In genomic region chr9:81250041-81250440, GRCh38 we compare ENCODE assay signal across 39 cellular contexts.
"Had no signal": no experiment of that assay in that cellular context is flagged by ENCODE, and none has a peak within 500 bp of the region (broad histone marks: within the 10 kb centered on the region; RNA-seq: fewer than 3 reads in every experiment).

No MANE protein-coding gene starts in this region.

- H3K4me3 ChIP-seq: adrenal gland, ascending aorta, body of pancreas, breast epithelium, cardiac muscle cell had no signal

- H3K27me3 ChIP-seq: adrenal gland, ascending aorta, body of pancreas, brain microvascular endothelial cell, breast epithelium, cardiac muscle cell had no signal

- ATAC-seq: activated naive CD4-positive, alpha-beta T cell treated with anti-CD3 and anti-CD28 coated beads, Interleukin-2, amount 50 U/mL, for 72 hours; activated naive CD8-positive, alpha-beta T cell treated with anti-CD3 and anti-CD28 coated beads, Interleukin-2, amount 50 U/mL, for 24 hours; activated T-cell treated with anti-CD3 and anti-CD28 coated beads, Interleukin-2, amount 50 U/mL, for 4 hours; activated T-cell treated with anti-CD3 and anti-CD28 coated beads, Interleukin-2, amount 50 U/mL, for 72 hours; activated T-helper 17 cell treated with anti-CD3 and anti-CD28 coated beads, Interleukin-2, amount 50 U/mL, for 72 hours; body of pancreas had no signal

- H3K4me3 Mint-ChIP-seq: activated naive CD4-positive, alpha-beta T cell treated with anti-CD3 and anti-CD28 coated beads for 36 hours; activated naive CD4-positive, alpha-beta T cell treated with anti-CD3 and anti-CD28 coated beads, Interleukin-2, amount 10 ng/mL, durations not matched to agents 7 days and 5 days; activated naive CD4-positive, alpha-beta T cell treated with anti-CD3 and anti-CD28 coated beads, Interleukin-2, amount 50 U/mL, for 24 hours; activated naive CD8-positive, alpha-beta T cell; activated naive CD8-positive, alpha-beta T cell treated with anti-CD3 and anti-CD28 coated beads for 36 hours; activated naive CD8-positive, alpha-beta T cell treated with anti-CD3 and anti-CD28 coated beads, Interleukin-2, amount 10 ng/mL, durations not matched to agents 7 days and 5 days; activated naive CD8-positive, alpha-beta T cell treated with anti-CD3 and anti-CD28 coated beads, Interleukin-2, amount 50 U/mL, for 24 hours; activated T-cell treated with anti-CD3 and anti-CD28 coated beads, Interleukin-2, amount 50 U/mL, for 24 hours; activated T-cell treated with anti-CD3 and anti-CD28 coated beads, Interleukin-2, amount 50 U/mL, for 4 hours; activated T-cell treated with anti-CD3 and anti-CD28 coated beads, Interleukin-2, amount 50 U/mL, for 72 hours; activated T-helper 1 cell treated with anti-CD3 and anti-CD28 coated beads, Interleukin-12 subunit alpha, Interleukin-12 subunit beta, Interleukin-2, Interleukin-4 antibody, amounts not matched to agents 30 ng/mL and 10 ng/mL and 1 ng/mL, durations not matched to agents 14 hours and 24 hours and 36 hours; activated T-helper 17 cell treated with anti-CD3 and anti-CD28 coated beads, Interleukin-2, amount 50 U/mL, for 72 hours; brain; central memory CD8-positive, alpha-beta T cell had no signal

- H3K27me3 Mint-ChIP-seq: activated naive CD4-positive, alpha-beta T cell treated with anti-CD3 and anti-CD28 coated beads, Interleukin-2, amount 10 ng/mL, durations not matched to agents 7 days and 5 days; activated naive CD4-positive, alpha-beta T cell treated with anti-CD3 and anti-CD28 coated beads, Interleukin-2, amount 50 U/mL, for 24 hours; activated naive CD8-positive, alpha-beta T cell; activated naive CD8-positive, alpha-beta T cell treated with anti-CD3 and anti-CD28 coated beads for 36 hours; activated naive CD8-positive, alpha-beta T cell treated with anti-CD3 and anti-CD28 coated beads, Interleukin-2, amount 10 ng/mL, durations not matched to agents 7 days and 5 days; activated naive CD8-positive, alpha-beta T cell treated with anti-CD3 and anti-CD28 coated beads, Interleukin-2, amount 50 U/mL, for 24 hours; activated T-cell treated with anti-CD3 and anti-CD28 coated beads, Interleukin-2, amount 50 U/mL, for 24 hours; activated T-helper 17 cell treated with anti-CD3 and anti-CD28 coated beads, Interleukin-2, amount 50 U/mL, for 72 hours; brain; central memory CD8-positive, alpha-beta T cell had no signal

- H3K9me3 ChIP-seq: adrenal gland, ascending aorta, body of pancreas had no signal

- H3K27ac Mint-ChIP-seq: activated naive CD4-positive, alpha-beta T cell treated with anti-CD3 and anti-CD28 coated beads for 36 hours; activated naive CD4-positive, alpha-beta T cell treated with anti-CD3 and anti-CD28 coated beads, Interleukin-2, amount 10 ng/mL, durations not matched to agents 7 days and 5 days; activated naive CD4-positive, alpha-beta T cell treated with anti-CD3 and anti-CD28 coated beads, Interleukin-2, amount 50 U/mL, for 24 hours; activated naive CD4-positive, alpha-beta T cell treated with anti-CD3 and anti-CD28 coated beads, Interleukin-2, amount 50 U/mL, for 72 hours; activated naive CD8-positive, alpha-beta T cell; activated naive CD8-positive, alpha-beta T cell treated with anti-CD3 and anti-CD28 coated beads for 36 hours; activated naive CD8-positive, alpha-beta T cell treated with anti-CD3 and anti-CD28 coated beads, Interleukin-2, amount 10 ng/mL, durations not matched to agents 7 days and 5 days; activated naive CD8-positive, alpha-beta T cell treated with anti-CD3 and anti-CD28 coated beads, Interleukin-2, amount 50 U/mL, for 24 hours; activated T-cell treated with anti-CD3 and anti-CD28 coated beads, Interleukin-2, amount 50 U/mL, for 24 hours; activated T-cell treated with anti-CD3 and anti-CD28 coated beads, Interleukin-2, amount 50 U/mL, for 72 hours; activated T-helper 1 cell treated with anti-CD3 and anti-CD28 coated beads, Interleukin-12 subunit alpha, Interleukin-12 subunit beta, Interleukin-2, Interleukin-4 antibody, amounts not matched to agents 30 ng/mL and 10 ng/mL and 1 ng/mL, durations not matched to agents 14 hours and 24 hours and 36 hours; activated T-helper 17 cell treated with anti-CD3 and anti-CD28 coated beads, Interleukin-2, amount 50 U/mL, for 72 hours; activated T-helper 2 cell treated with anti-CD3 and anti-CD28 coated beads, Interferon-gamma antibody, Interleukin-2, Interleukin-4, amounts not matched to agents 10 μg/mL and 5 μg/mL and 100 μg/mL, durations not matched to agents 14 hours and 24 hours and 36 hours; brain had no signal

- H3K9me3 Mint-ChIP-seq: activated naive CD4-positive, alpha-beta T cell treated with anti-CD3 and anti-CD28 coated beads for 36 hours; activated naive CD4-positive, alpha-beta T cell treated with anti-CD3 and anti-CD28 coated beads, Interleukin-2, amount 50 U/mL, for 24 hours; activated naive CD8-positive, alpha-beta T cell treated with anti-CD3 and anti-CD28 coated beads for 36 hours; activated naive CD8-positive, alpha-beta T cell treated with anti-CD3 and anti-CD28 coated beads, Interleukin-2, amount 10 ng/mL, durations not matched to agents 7 days and 5 days; activated T-cell treated with anti-CD3 and anti-CD28 coated beads, Interleukin-2, amount 50 U/mL, for 24 hours; activated T-helper 1 cell treated with anti-CD3 and anti-CD28 coated beads, Interleukin-12 subunit alpha, Interleukin-12 subunit beta, Interleukin-2, Interleukin-4 antibody, amounts not matched to agents 30 ng/mL and 10 ng/mL and 1 ng/mL, durations not matched to agents 14 hours and 24 hours and 36 hours; activated T-helper 17 cell treated with anti-CD3 and anti-CD28 coated beads, Interleukin-2, amount 50 U/mL, for 72 hours; activated T-helper 2 cell treated with anti-CD3 and anti-CD28 coated beads, Interferon-gamma antibody, Interleukin-2, Interleukin-4, amounts not matched to agents 10 μg/mL and 5 μg/mL and 100 μg/mL, durations not matched to agents 14 hours and 24 hours and 36 hours had no signal

- H3K36me3 ChIP-seq: adrenal gland, ascending aorta, brain microvascular endothelial cell, cardiac muscle cell had no signal

- H3K36me3 Mint-ChIP-seq: activated naive CD4-positive, alpha-beta T cell treated with anti-CD3 and anti-CD28 coated beads, Interleukin-2, amount 10 ng/mL, durations not matched to agents 7 days and 5 days; activated naive CD4-positive, alpha-beta T cell treated with anti-CD3 and anti-CD28 coated beads, Interleukin-2, amount 50 U/mL, for 24 hours; activated naive CD4-positive, alpha-beta T cell treated with anti-CD3 and anti-CD28 coated beads, Interleukin-2, amount 50 U/mL, for 72 hours; activated naive CD8-positive, alpha-beta T cell; activated naive CD8-positive, alpha-beta T cell treated with anti-CD3 and anti-CD28 coated beads for 36 hours; activated naive CD8-positive, alpha-beta T cell treated with anti-CD3 and anti-CD28 coated beads, Interleukin-2, amount 10 ng/mL, durations not matched to agents 7 days and 5 days; brain had no signal

- FAIRE-seq: astrocyte, bronchial epithelial cell had no signal

- H3K4me1 Mint-ChIP-seq: activated naive CD4-positive, alpha-beta T cell treated with anti-CD3 and anti-CD28 coated beads, Interleukin-2, amount 10 ng/mL, durations not matched to agents 7 days and 5 days; activated naive CD4-positive, alpha-beta T cell treated with anti-CD3 and anti-CD28 coated beads, Interleukin-2, amount 50 U/mL, for 24 hours; activated naive CD8-positive, alpha-beta T cell treated with anti-CD3 and anti-CD28 coated beads for 36 hours; activated naive CD8-positive, alpha-beta T cell treated with anti-CD3 and anti-CD28 coated beads, Interleukin-2, amount 10 ng/mL, durations not matched to agents 7 days and 5 days; activated naive CD8-positive, alpha-beta T cell treated with anti-CD3 and anti-CD28 coated beads, Interleukin-2, amount 50 U/mL, for 24 hours; activated T-helper 17 cell treated with anti-CD3 and anti-CD28 coated beads, Interleukin-2, amount 50 U/mL, for 72 hours; brain; central memory CD8-positive, alpha-beta T cell had no signal

- H3K27ac ChIP-seq: adrenal gland, ascending aorta, body of pancreas, brain microvascular endothelial cell, breast epithelium, cardiac muscle cell had no signal

- DNase-seq: activated effector memory CD4-positive, alpha-beta T cell treated with anti-CD3 and anti-CD28 coated beads, Interleukin-2, amount 50 U/mL, for 16 hours; activated effector memory CD4-positive, alpha-beta T cell treated with Interleukin-2 at 50 U/mL for 16 hours; activated gamma-delta T cell; activated gamma-delta T cell treated with Interleukin-2 at 50 U/mL for 16 hours; activated naive CD4-positive, alpha-beta T cell; activated naive CD4-positive, alpha-beta T cell treated with anti-CD3 and anti-CD28 coated beads for 36 hours; activated naive CD4-positive, alpha-beta T cell treated with anti-CD3 and anti-CD28 coated beads, Interleukin-2, amount 10 ng/mL, durations not matched to agents 7 days and 5 days; activated naive CD4-positive, alpha-beta T cell treated with anti-CD3 and anti-CD28 coated beads, Interleukin-2, amount 50 U/mL, for 16 hours; activated naive CD4-positive, alpha-beta T cell treated with Interleukin-2 at 50 U/mL for 16 hours; activated naive CD8-positive, alpha-beta T cell treated with anti-CD3 and anti-CD28 coated beads for 36 hours; activated naive CD8-positive, alpha-beta T cell treated with anti-CD3 and anti-CD28 coated beads, Interleukin-2, amount 10 ng/mL, durations not matched to agents 7 days and 5 days; activated naive CD8-positive, alpha-beta T cell treated with anti-CD3 and anti-CD28 coated beads, Interleukin-2, amount 50 U/mL, for 24 hours; activated T-cell treated with anti-CD3 and anti-CD28 coated beads, Interleukin-2, amount 50 U/mL, for 24 hours; activated T-cell treated with anti-CD3 and anti-CD28 coated beads, Interleukin-2, amount 50 U/mL, for 4 hours; activated T-cell treated with anti-CD3 and anti-CD28 coated beads, Interleukin-2, amount 50 U/mL, for 48 hours; activated T-cell treated with anti-CD3 and anti-CD28 coated beads, Interleukin-2, amount 50 U/mL, for 72 hours; adrenal gland; amniotic stem cell; amygdala; anterior cingulate cortex; aorta; body of pancreas; brain microvascular endothelial cell; caudate nucleus; central memory CD4-positive, alpha-beta T cell; cerebellar nuclear complex had no signal

- H3K4me1 ChIP-seq: adrenal gland, ascending aorta, body of pancreas, breast epithelium had no signal
